ENCODE assay signal across 8 cellular contexts in genomic region chr9:128067622-128067897, GRCh38. TPM values are rescaled to one million over a fixed set of nuclear protein-coding genes. Genes with fewer than 3 reads are reported as not detected.
DNase-seq lines count a peak whose midpoint lies in the region; ATAC-seq and TF ChIP-seq lines count a peak whose summit lies in the region.

No MANE protein-coding gene starts in this region.

- H3K4me3 ChIP-seq in GM06990 (replicated peaks; ENCODE audit: low read depth, low read length) (peak overlapping the region; percentile 92), SJCRH30 (peak overlapping the region; percentile 75), gastroesophageal sphincter (peak overlapping the region; percentile 63 to 97), skeletal muscle satellite cell (ENCODE audit: low read length) (peak overlapping the region; percentile 71)

- CTCF ChIA-PET in GM10248 (lab: Yijun Ruan, JAX), result interaction anchor here (0.9 to 4.5 kb wide), 9 partner anchors 10 to 124 kb away, joined by 3 to 33 read pairs (median 6); no protein-coding TSS in a partner anchor

- DNase-seq in GM06990 (ENCODE audit: extremely low read depth, insufficient read length) (no peak), SJCRH30 (no peak), GM10248 (ENCODE audit: extremely low spot score) (no peak), DMS79 treated with DMSO at 0.1 percent for 48 hours (lab: John Stamatoyannopoulos, UW) (no peak)
- no peak for DNase-seq in stimulated activated effector memory CD8-positive, alpha-beta T cell treated with anti-CD3 and anti-CD28 coated beads, Interleukin-12 subunit alpha, Interleukin-12 subunit beta, amount 100 ng/mL, for 72 hours (ENCODE audit: low spot score in 2 of 2)
- DNase-seq in stimulated activated naive B cell treated with anti-CD40 and anti-IgM and Interleukin-4, amounts not matched to agents 10 μg/mL and 1 μg/mL and 100 μg/mL, for 72 hours, result no peak

- H3K36me3 ChIP-seq in GM06990 (ENCODE audit: control insufficient read depth, insufficient read depth, low read length), result peaks cover 3% of the 10 kb centered on the region
- no peaks in the 10 kb centered on the region for H3K36me3 ChIP-seq in SJCRH30
- H3K36me3 ChIP-seq in gastroesophageal sphincter, result peaks cover 0 to 12% of the 10 kb centered on the region in 2 donors
- peaks cover 7% of the 10 kb centered on the region for H3K36me3 ChIP-seq in skeletal muscle satellite cell (ENCODE audit: insufficient read depth, low read length)

- peak overlapping the region; percentile 86 for H3K9ac ChIP-seq in skeletal muscle satellite cell (ENCODE audit: low read depth, low read length)

- ATAC-seq in gastroesophageal sphincter, result no peak
- ATAC-seq in stimulated activated effector memory CD8-positive, alpha-beta T cell treated with anti-CD3 and anti-CD28 coated beads, Interleukin-12 subunit alpha, Interleukin-12 subunit beta, amount 100 ng/mL, for 72 hours, result no peak
- ATAC-seq in stimulated activated naive B cell treated with anti-CD40 and anti-IgM and Interleukin-4, amounts not matched to agents 10 μg/mL and 1 μg/mL and 100 μg/mL, for 72 hours (replicated peaks), result no peak

- TF ChIP-seq CTCF in GM06990 (IDR thresholded peaks at IDR 0.05; ENCODE audit: insufficient read depth, low read length, poor library complexity, severe bottlenecking) (no peak), gastroesophageal sphincter (IDR thresholded peaks at IDR 0.05) (no peak), GM10248 (IDR thresholded peaks at IDR 0.05; ENCODE audit: control extremely low read depth, extremely low read depth, low read depth, missing control alignments) (no peak)

- WGBS in gastroesophageal sphincter (ENCODE audit: low coverage in 1 of 2), 2 donors, result 1 to 3% methylated on average over 6 to 9 of the region's 9 CpGs

- no peak for TF ChIP-seq EP300 in gastroesophageal sphincter (IDR thresholded peaks at IDR 0.05)

- no peak overlapping the region for H3K4me3 Mint-ChIP-seq in stimulated activated effector memory CD8-positive, alpha-beta T cell treated with anti-CD3 and anti-CD28 coated beads, Interleukin-12 subunit alpha, Interleukin-12 subunit beta, amount 100 ng/mL, for 72 hours
- no peak overlapping the region for H3K4me3 Mint-ChIP-seq in stimulated activated naive B cell treated with anti-CD40 and anti-IgM and Interleukin-4, amounts not matched to agents 10 μg/mL and 1 μg/mL and 100 μg/mL, for 72 hours

- H3K27ac ChIP-seq in SJCRH30 (peak overlapping the region; percentile 98), gastroesophageal sphincter (peak overlapping the region; percentile 92 to 99 (median 96))

- no peak overlapping the region for H3K27ac Mint-ChIP-seq in stimulated activated effector memory CD8-positive, alpha-beta T cell treated with anti-CD3 and anti-CD28 coated beads, Interleukin-12 subunit alpha, Interleukin-12 subunit beta, amount 100 ng/mL, for 72 hours
- no peak overlapping the region for H3K27ac Mint-ChIP-seq in stimulated activated naive B cell treated with anti-CD40 and anti-IgM and Interleukin-4, amounts not matched to agents 10 μg/mL and 1 μg/mL and 100 μg/mL, for 72 hours

- POLR2A ChIA-PET in GM10248 (lab: Yijun Ruan, JAX), result interaction anchor here (0.6 to 1.4 kb wide), 4 partner anchors 61 to 122 kb away, joined by 3 to 4 read pairs (median 4); no protein-coding TSS in a partner anchor

- H3K9me3 ChIP-seq in SJCRH30 (replicated peaks) (no peaks in the 10 kb centered on the region), gastroesophageal sphincter (no peaks in the 10 kb centered on the region), skeletal muscle satellite cell (replicated peaks; ENCODE audit: low read length) (no peaks in the 10 kb centered on the region)

- TF ChIP-seq POLR2A in gastroesophageal sphincter (IDR thresholded peaks at IDR 0.05), result no peak

- peak overlapping the region; percentile 88 for H3K4me2 ChIP-seq in skeletal muscle satellite cell (ENCODE audit: low read length)

- H3K9me3 Mint-ChIP-seq in stimulated activated effector memory CD8-positive, alpha-beta T cell treated with anti-CD3 and anti-CD28 coated beads, Interleukin-12 subunit alpha, Interleukin-12 subunit beta, amount 100 ng/mL, for 72 hours, result no peaks in the 10 kb centered on the region
- no peaks in the 10 kb centered on the region for H3K9me3 Mint-ChIP-seq in stimulated activated naive B cell treated with anti-CD40 and anti-IgM and Interleukin-4, amounts not matched to agents 10 μg/mL and 1 μg/mL and 100 μg/mL, for 72 hours

- no peaks in the 10 kb centered on the region for H3K27me3 ChIP-seq in GM06990 (replicated peaks; ENCODE audit: control insufficient read depth, insufficient read depth, low read length)
- no peaks in the 10 kb centered on the region for H3K27me3 ChIP-seq in SJCRH30
- H3K27me3 ChIP-seq in gastroesophageal sphincter, result no peaks in the 10 kb centered on the region
- H3K27me3 ChIP-seq in skeletal muscle satellite cell (ENCODE audit: control insufficient read depth, insufficient read depth, low read length), result no peaks in the 10 kb centered on the region

- H3K36me3 Mint-ChIP-seq in stimulated activated effector memory CD8-positive, alpha-beta T cell treated with anti-CD3 and anti-CD28 coated beads, Interleukin-12 subunit alpha, Interleukin-12 subunit beta, amount 100 ng/mL, for 72 hours, result peaks cover 10% of the 10 kb centered on the region
- peaks cover 19 to 31% of the 10 kb centered on the region in 2 donors for H3K36me3 Mint-ChIP-seq in stimulated activated naive B cell treated with anti-CD40 and anti-IgM and Interleukin-4, amounts not matched to agents 10 μg/mL and 1 μg/mL and 100 μg/mL, for 72 hours

- H3K4me1 ChIP-seq in SJCRH30 (peaks cover 18% of the 10 kb centered on the region), gastroesophageal sphincter (peaks cover 0 to 80% (median 30%) of the 10 kb centered on the region in 3 donors), skeletal muscle satellite cell (ENCODE audit: control insufficient read depth, insufficient read depth, low read length) (peaks cover 33% of the 10 kb centered on the region)

- H3K4me1 Mint-ChIP-seq in stimulated activated effector memory CD8-positive, alpha-beta T cell treated with anti-CD3 and anti-CD28 coated beads, Interleukin-12 subunit alpha, Interleukin-12 subunit beta, amount 100 ng/mL, for 72 hours, result peaks cover 42% of the 10 kb centered on the region
- H3K4me1 Mint-ChIP-seq in stimulated activated naive B cell treated with anti-CD40 and anti-IgM and Interleukin-4, amounts not matched to agents 10 μg/mL and 1 μg/mL and 100 μg/mL, for 72 hours, result peaks cover 36 to 53% of the 10 kb centered on the region in 2 donors

- no peaks in the 10 kb centered on the region for H3K27me3 Mint-ChIP-seq in stimulated activated naive B cell treated with anti-CD40 and anti-IgM and Interleukin-4, amounts not matched to agents 10 μg/mL and 1 μg/mL and 100 μg/mL, for 72 hours

RNA-seq across cellular contexts. Expression of gene NAIF1, which starts 0.4 kb away (rescaled TPM):
- total RNA-seq in SJCRH30 (2014; rRNA removed; shearing (Covaris generic)), result 8.5 and 9.0 TPM in 2 replicates
- 10 to 100 TPM in 1 of 4 donors, 1 to 10 TPM in 3; 5.3 to 11.4 (median 8.6) TPM for total RNA-seq in gastroesophageal sphincter
- total RNA-seq in skeletal muscle satellite cell (2012; rRNA removed), result 5.1 and 9.0 TPM in 2 replicates

RNA-seq across cellular contexts. Expression of gene SLC25A25, which starts 0.5 kb away (rescaled TPM):
- total RNA-seq in SJCRH30 (2014; rRNA removed; shearing (Covaris generic)), result 24.1 and 29.3 TPM in 2 replicates
- total RNA-seq in gastroesophageal sphincter, result 10 to 100 TPM; 16.1 to 64.1 (median 18.3) TPM
- total RNA-seq in skeletal muscle satellite cell (2012; rRNA removed), result 13.9 and 14.4 TPM in 2 replicates

RNA-seq across cellular contexts. Expression of gene PTGES2, which starts 60.0 kb away (rescaled TPM):
- 53.8 and 56.7 TPM in 2 replicates for total RNA-seq in SJCRH30 (2014; rRNA removed; shearing (Covaris generic))
- total RNA-seq in gastroesophageal sphincter, result 10 to 100 TPM; 46.1 to 85.8 (median 57.5) TPM
- 85.9 and 97.0 TPM in 2 replicates for total RNA-seq in skeletal muscle satellite cell (2012; rRNA removed)
